Comparison of ENCODE assay signal across 41 cellular contexts in genomic region chrX:141185366-141185765, GRCh38. TPM values are rescaled to one million over a fixed set of nuclear protein-coding genes. Genes with fewer than 3 reads are reported as not detected.
"Had no signal": no experiment of that assay in that cellular context is flagged by ENCODE, and none has a peak within 500 bp of the region (broad histone marks: within the 10 kb centered on the region; RNA-seq: fewer than 3 reads in every experiment).

No MANE protein-coding gene starts in this region.

- H3K9me3 Mint-ChIP-seq: activated CD4-positive, alpha-beta memory T cell treated with anti-CD3 and anti-CD28 coated beads for 36 hours; activated CD4-positive, alpha-beta T cell treated with anti-CD3 and anti-CD28 coated beads, Interleukin-2, amount 10 ng/mL, durations not matched to agents 24 days and 14 days; activated naive CD4-positive, alpha-beta T cell treated with anti-CD3 and anti-CD28 coated beads for 36 hours; activated naive CD4-positive, alpha-beta T cell treated with anti-CD3 and anti-CD28 coated beads, Interleukin-2, amount 50 U/mL, for 24 hours; activated naive CD8-positive, alpha-beta T cell treated with anti-CD3 and anti-CD28 coated beads for 36 hours; activated naive CD8-positive, alpha-beta T cell treated with anti-CD3 and anti-CD28 coated beads, Interleukin-2, amount 50 U/mL, for 24 hours; activated T-helper 1 cell treated with anti-CD3 and anti-CD28 coated beads, Interleukin-12 subunit alpha, Interleukin-12 subunit beta, Interleukin-2, Interleukin-4 antibody, amounts not matched to agents 30 ng/mL and 10 ng/mL and 1 ng/mL, durations not matched to agents 14 hours and 24 hours and 36 hours; T-helper 2 cell treated with Interferon-gamma antibody and Interleukin-4, amounts not matched to agents 5 μg/mL and 100 μg/mL, for 36 hours had no signal

- H3K4me3 Mint-ChIP-seq: activated B cell treated with CpG ODN at 0.5 μM for 24 hours; activated CD4-positive, alpha-beta memory T cell treated with anti-CD3 and anti-CD28 coated beads for 36 hours; activated CD4-positive, alpha-beta T cell treated with anti-CD3 and anti-CD28 coated beads, Interleukin-2, amount 10 ng/mL, durations not matched to agents 24 days and 14 days; activated CD8-positive, alpha-beta memory T cell treated with anti-CD3 and anti-CD28 coated beads, Interleukin-2, amount 10 ng/mL, durations not matched to agents 7 days and 5 days; activated CD8-positive, alpha-beta T cell treated with anti-CD3 and anti-CD28 coated beads, Interleukin-2, amount 10 ng/mL, durations not matched to agents 7 days and 5 days; activated naive CD4-positive, alpha-beta T cell treated with anti-CD3 and anti-CD28 coated beads for 36 hours; activated naive CD4-positive, alpha-beta T cell treated with anti-CD3 and anti-CD28 coated beads, Interleukin-2, amount 50 U/mL, for 24 hours; activated naive CD8-positive, alpha-beta T cell treated with anti-CD3 and anti-CD28 coated beads for 36 hours; activated naive CD8-positive, alpha-beta T cell treated with anti-CD3 and anti-CD28 coated beads, Interleukin-2, amount 50 U/mL, for 24 hours; activated T-helper 1 cell treated with anti-CD3 and anti-CD28 coated beads, Interleukin-12 subunit alpha, Interleukin-12 subunit beta, Interleukin-2, Interleukin-4 antibody, amounts not matched to agents 30 ng/mL and 10 ng/mL and 1 ng/mL, durations not matched to agents 14 hours and 24 hours and 36 hours; T-helper 17 cell; T-helper 2 cell treated with Interferon-gamma antibody and Interleukin-4, amounts not matched to agents 5 μg/mL and 100 μg/mL, for 36 hours had no signal

- H3K27ac Mint-ChIP-seq: activated B cell treated with CpG ODN at 0.5 μM for 24 hours; activated CD4-positive, alpha-beta memory T cell treated with anti-CD3 and anti-CD28 coated beads for 36 hours; activated CD4-positive, alpha-beta T cell treated with anti-CD3 and anti-CD28 coated beads, Interleukin-2, amount 10 ng/mL, durations not matched to agents 24 days and 14 days; activated CD8-positive, alpha-beta memory T cell treated with anti-CD3 and anti-CD28 coated beads, Interleukin-2, amount 10 ng/mL, durations not matched to agents 7 days and 5 days; activated CD8-positive, alpha-beta T cell treated with anti-CD3 and anti-CD28 coated beads, Interleukin-2, amount 10 ng/mL, durations not matched to agents 7 days and 5 days; activated naive CD4-positive, alpha-beta T cell treated with anti-CD3 and anti-CD28 coated beads for 36 hours; activated naive CD4-positive, alpha-beta T cell treated with anti-CD3 and anti-CD28 coated beads, Interleukin-2, amount 50 U/mL, for 24 hours; activated naive CD8-positive, alpha-beta T cell treated with anti-CD3 and anti-CD28 coated beads for 36 hours; activated naive CD8-positive, alpha-beta T cell treated with anti-CD3 and anti-CD28 coated beads, Interleukin-2, amount 50 U/mL, for 24 hours; activated T-helper 1 cell treated with anti-CD3 and anti-CD28 coated beads, Interleukin-12 subunit alpha, Interleukin-12 subunit beta, Interleukin-2, Interleukin-4 antibody, amounts not matched to agents 30 ng/mL and 10 ng/mL and 1 ng/mL, durations not matched to agents 14 hours and 24 hours and 36 hours; activated T-helper 2 cell treated with anti-CD3 and anti-CD28 coated beads, Interferon-gamma antibody, Interleukin-2, Interleukin-4, amounts not matched to agents 10 μg/mL and 5 μg/mL and 100 μg/mL, durations not matched to agents 14 hours and 24 hours and 36 hours; T-helper 17 cell; T-helper 2 cell treated with Interferon-gamma antibody and Interleukin-4, amounts not matched to agents 5 μg/mL and 100 μg/mL, for 36 hours had no signal

- H3K27me3 Mint-ChIP-seq: activated B cell treated with CpG ODN at 0.5 μM for 24 hours; activated CD4-positive, alpha-beta memory T cell treated with anti-CD3 and anti-CD28 coated beads for 36 hours; activated CD4-positive, alpha-beta T cell treated with anti-CD3 and anti-CD28 coated beads, Interleukin-2, amount 10 ng/mL, durations not matched to agents 24 days and 14 days; activated CD8-positive, alpha-beta memory T cell treated with anti-CD3 and anti-CD28 coated beads, Interleukin-2, amount 10 ng/mL, durations not matched to agents 7 days and 5 days; activated naive CD4-positive, alpha-beta T cell treated with anti-CD3 and anti-CD28 coated beads, Interleukin-2, amount 50 U/mL, for 24 hours; activated naive CD8-positive, alpha-beta T cell treated with anti-CD3 and anti-CD28 coated beads for 36 hours; activated naive CD8-positive, alpha-beta T cell treated with anti-CD3 and anti-CD28 coated beads, Interleukin-2, amount 50 U/mL, for 24 hours; T-helper 17 cell had no signal

- H3K27ac ChIP-seq: adrenal gland, ascending aorta, brain microvascular endothelial cell, epithelial cell of prostate, esophagus squamous epithelium, gastroesophageal sphincter, WERI-Rb-1 had no signal

- H3K36me3 Mint-ChIP-seq: activated CD4-positive, alpha-beta memory T cell treated with anti-CD3 and anti-CD28 coated beads for 36 hours; activated CD8-positive, alpha-beta memory T cell treated with anti-CD3 and anti-CD28 coated beads, Interleukin-2, amount 10 ng/mL, durations not matched to agents 7 days and 5 days; activated naive CD4-positive, alpha-beta T cell treated with anti-CD3 and anti-CD28 coated beads, Interleukin-2, amount 50 U/mL, for 24 hours; activated naive CD8-positive, alpha-beta T cell treated with anti-CD3 and anti-CD28 coated beads for 36 hours had no signal

- H3K4me1 Mint-ChIP-seq: activated B cell treated with CpG ODN at 0.5 μM for 24 hours; activated CD4-positive, alpha-beta T cell treated with anti-CD3 and anti-CD28 coated beads, Interleukin-2, amount 10 ng/mL, durations not matched to agents 24 days and 14 days; activated CD8-positive, alpha-beta memory T cell treated with anti-CD3 and anti-CD28 coated beads, Interleukin-2, amount 10 ng/mL, durations not matched to agents 7 days and 5 days; activated naive CD4-positive, alpha-beta T cell treated with anti-CD3 and anti-CD28 coated beads, Interleukin-2, amount 50 U/mL, for 24 hours; activated naive CD8-positive, alpha-beta T cell treated with anti-CD3 and anti-CD28 coated beads for 36 hours; activated naive CD8-positive, alpha-beta T cell treated with anti-CD3 and anti-CD28 coated beads, Interleukin-2, amount 50 U/mL, for 24 hours; T-helper 17 cell had no signal

- ATAC-seq: activated CD4-positive, CD25-positive, alpha-beta regulatory T cell treated with anti-CD3 and anti-CD28 coated beads, Interleukin-2, amount 50 U/mL, for 24 hours; activated CD8-positive, alpha-beta memory T cell treated with anti-CD3 and anti-CD28 coated beads, Interleukin-2, amount 10 ng/mL, durations not matched to agents 7 days and 5 days; activated CD8-positive, alpha-beta T cell treated with anti-CD3 and anti-CD28 coated beads, Interleukin-2, amount 10 ng/mL, durations not matched to agents 7 days and 5 days; activated naive CD8-positive, alpha-beta T cell treated with anti-CD3 and anti-CD28 coated beads, Interleukin-2, amount 50 U/mL, for 24 hours; gastroesophageal sphincter; T-helper 17 cell had no signal

- DNase-seq: activated B cell treated with CpG ODN at 0.5 μM for 24 hours; activated CD4-positive, alpha-beta memory T cell treated with anti-CD3 and anti-CD28 coated beads for 36 hours; activated CD4-positive, alpha-beta T cell treated with anti-CD3 and anti-CD28 coated beads, Interleukin-2, amount 10 ng/mL, durations not matched to agents 24 days and 14 days; activated CD8-positive, alpha-beta memory T cell treated with anti-CD3 and anti-CD28 coated beads, Interleukin-2, amount 10 ng/mL, durations not matched to agents 7 days and 5 days; activated CD8-positive, alpha-beta memory T cell treated with anti-CD3 and anti-CD28 coated beads, Interleukin-2, amount 50 U/mL, for 4 hours; activated CD8-positive, alpha-beta T cell treated with anti-CD3 and anti-CD28 coated beads, Interleukin-2, amount 10 ng/mL, durations not matched to agents 7 days and 5 days; activated effector memory CD4-positive, alpha-beta T cell treated with anti-CD3 and anti-CD28 coated beads, Interleukin-2, amount 50 U/mL, for 16 hours; activated naive CD4-positive, alpha-beta T cell treated with anti-CD3 and anti-CD28 coated beads for 36 hours; activated naive CD8-positive, alpha-beta T cell treated with anti-CD3 and anti-CD28 coated beads for 36 hours; activated naive CD8-positive, alpha-beta T cell treated with anti-CD3 and anti-CD28 coated beads, Interleukin-2, amount 50 U/mL, for 24 hours; activated T-cell treated with anti-CD3 and anti-CD28 coated beads, Interleukin-2, amount 50 U/mL, for 1 hour; activated T-cell treated with anti-CD3 and anti-CD28 coated beads, Interleukin-2, amount 50 U/mL, for 48 hours; adrenal gland; amygdala; brain microvascular endothelial cell; cortex of kidney; dermis blood vessel endothelial cell; effector CD8-positive, alpha-beta T cell; esophagus squamous epithelium; foreskin melanocyte; T-helper 1 cell; T-helper 17 cell; T1000; WERI-Rb-1 had no signal

- FAIRE-seq: bronchial epithelial cell, colon, endometrium had no signal

RNA-seq across cellular contexts. Expression of gene SPANXC, which starts 57.0 kb away (rescaled TPM):
- total RNA-seq: activated B cell treated with CpG ODN at 0.5 μM for 24 hours; activated CD4-positive, alpha-beta memory T cell treated with anti-CD3 and anti-CD28 coated beads for 36 hours; activated CD4-positive, alpha-beta T cell treated with anti-CD3 and anti-CD28 coated beads, Interleukin-2, amount 10 ng/mL, durations not matched to agents 24 days and 14 days; activated CD8-positive, alpha-beta memory T cell treated with anti-CD3 and anti-CD28 coated beads for 36 hours; activated CD8-positive, alpha-beta memory T cell treated with anti-CD3 and anti-CD28 coated beads, Interleukin-2, amount 10 ng/mL, durations not matched to agents 7 days and 5 days; activated CD8-positive, alpha-beta T cell treated with anti-CD3 and anti-CD28 coated beads, Interleukin-2, amount 10 ng/mL, durations not matched to agents 7 days and 5 days; activated naive CD4-positive, alpha-beta T cell treated with anti-CD3 and anti-CD28 coated beads for 36 hours; activated naive CD8-positive, alpha-beta T cell treated with anti-CD3 and anti-CD28 coated beads for 36 hours; activated T-helper 1 cell treated with anti-CD3 and anti-CD28 coated beads, Interleukin-12 subunit alpha, Interleukin-12 subunit beta, Interleukin-2, Interleukin-4 antibody, amounts not matched to agents 30 ng/mL and 10 ng/mL and 1 ng/mL, durations not matched to agents 14 hours and 24 hours and 36 hours; activated T-helper 2 cell treated with anti-CD3 and anti-CD28 coated beads, Interferon-gamma antibody, Interleukin-2, Interleukin-4, amounts not matched to agents 10 μg/mL and 5 μg/mL and 100 μg/mL, durations not matched to agents 14 hours and 24 hours and 36 hours; adrenal gland; ascending aorta; bronchial epithelial cell; chondrocyte; dermis blood vessel endothelial cell; endothelial cell of umbilical vein; esophagus squamous epithelium; fibroblast of lung; fibroblast of villous mesenchyme; gastroesophageal sphincter; T-helper 17 cell had no signal
- polyA plus RNA-seq: adrenal gland, endothelial cell of umbilical vein, esophagus, fibroblast of lung had no signal
